ENCODE assay signal across 8 cellular contexts in genomic region chr4:123649644-123650356, GRCh38.
A peak's percentile ranks its signal among the peaks of the same experiment; 100 is the strongest.
DNase-seq lines count a peak whose midpoint lies in the region; ATAC-seq and TF ChIP-seq lines count a peak whose summit lies in the region.

No MANE protein-coding gene starts in this region.

- no peak overlapping the region for H4K91ac ChIP-seq in H9 (ENCODE audit: insufficient read length, low read depth, low read length)

- TF ChIP-seq CTCF in Caco-2 (IDR thresholded peaks at IDR 0.05; ENCODE audit: insufficient read depth in 1 of 2, low read depth in 1 of 2, low read length in 1 of 2, severe bottlenecking in 1 of 2, unreplicated experiment in 1 of 2) (no peak), H9 (conservative IDR thresholded peaks at IDR 0.05) (no peak), glutamatergic neuron (IDR thresholded peaks at IDR 0.05; ENCODE audit: partially characterized antibody, unreplicated experiment) (no peak)

- no peaks in the 10 kb centered on the region for H3K36me3 Mint-ChIP-seq in Caco-2 (ENCODE audit: insufficient read depth, unreplicated experiment)
- H3K36me3 Mint-ChIP-seq in H9 (ENCODE audit: insufficient read depth in 1 of 3, low read depth in 3 of 3): peaks cover 4 to 7% (median 7%) of the 10 kb centered on the region in 3 experiments; a peak in 6 of 7 replicates
- H3K36me3 Mint-ChIP-seq in glutamatergic neuron (ENCODE audit: unreplicated experiment): no peaks in the 10 kb centered on the region

- DNase-seq in Caco-2 (peak; percentile 70 to 78), H9 (peak; percentile 46), NCI-H1436 (lab: John Stamatoyannopoulos, UW) (peak; percentile 92), brain pericyte (ENCODE audit: low read depth, low spot score) (peak; percentile 48), lung microvascular endothelial cell (ENCODE audit: low read depth in 2 of 2) (peak; percentile 21 to 47), activated gamma-delta T cell (lab: John Stamatoyannopoulos, UW) (no peak), glutamatergic neuron (no peak)

- no peak overlapping the region for H2AFZ ChIP-seq in H9 (ENCODE audit: low read length)

- H4K8ac ChIP-seq in H9 (replicated peaks; ENCODE audit: insufficient read length, low read depth, low read length): no peak overlapping the region

- no CpG with 5 or more reads among the region's 11 CpGs for WGBS in H9 (ENCODE audit: extremely low coverage, insufficient read length, low lambda C conversion rate)

- no peak overlapping the region for H3T11ph ChIP-seq in H9 (ENCODE audit: low read length)

- H3K9me3 ChIP-seq in Caco-2: no peaks in the 10 kb centered on the region
- H3K9me3 ChIP-seq in H9 (ENCODE audit: control insufficient read depth, low read depth, low read length): no peaks in the 10 kb centered on the region

- no peak overlapping the region for H4K5ac ChIP-seq in H9 (ENCODE audit: insufficient read length, low read depth, low read length)

- H3K4ac ChIP-seq in H9 (ENCODE audit: low read depth, low read length): no peak overlapping the region; the same call in 1 of the 2 replicates

- no peak overlapping the region for H3K27ac ChIP-seq in H9 (ENCODE audit: insufficient read length, low read depth, low read length)

- H3K14ac ChIP-seq in H9 (ENCODE audit: insufficient read depth, low read length): peak overlapping the region; percentile 53; the same call in 1 of the 2 replicates

- H2BK12ac ChIP-seq in H9 (ENCODE audit: insufficient read length, low read depth, low read length): no peak overlapping the region

- H3K27me3 ChIP-seq in Caco-2 (replicated peaks; ENCODE audit: control insufficient read depth, insufficient read depth, low read length): no peaks in the 10 kb centered on the region
- H3K27me3 ChIP-seq in H9 (ENCODE audit: insufficient read depth, low read length): no peaks in the 10 kb centered on the region

- no peak overlapping the region for H3K56ac ChIP-seq in H9 (ENCODE audit: insufficient read length, low read depth, low read length)

- H2BK20ac ChIP-seq in H9 (ENCODE audit: low read depth, low read length, poor library complexity, severe bottlenecking): no peak overlapping the region

- CTCF ChIA-PET in Caco-2 (lab: Charles Lee): interaction anchor here (0.6 to 2.2 kb wide), 5 partner anchors 85 to 300 kb away, joined by 3 to 13 read pairs (median 4); no protein-coding TSS in a partner anchor

- BruUV-seq in Caco-2 (replicated peaks; lab: Mats Ljungman, UMichigan): no TSS peak

- H4K20me1 ChIP-seq in H9 (ENCODE audit: control insufficient read depth, insufficient read depth, insufficient read length): no peaks in the 10 kb centered on the region

- peaks cover 18% of the 10 kb centered on the region for H3K4me1 ChIP-seq in Caco-2
- H3K4me1 ChIP-seq in H9 (ENCODE audit: insufficient read depth, low read length): 0 out of 2 replicates have a peak, but pooled peaks cover 3% of the 10 kb centered on the region

- peak overlapping the region; percentile 18 for H3K4me3 ChIP-seq in Caco-2 (ENCODE audit: low read depth, low read length)

- H3K9ac ChIP-seq in H9 (ENCODE audit: extremely low read depth, insufficient read length, low read length): no peak overlapping the region

- no peaks in the 10 kb centered on the region for H3K27me3 Mint-ChIP-seq in Caco-2 (ENCODE audit: insufficient read depth, unreplicated experiment)
- no peaks in the 10 kb centered on the region for H3K27me3 Mint-ChIP-seq in H9 (ENCODE audit: low read depth)
- H3K27me3 Mint-ChIP-seq in glutamatergic neuron (ENCODE audit: unreplicated experiment): no peaks in the 10 kb centered on the region

- H3K27ac Mint-ChIP-seq in Caco-2 (ENCODE audit: unreplicated experiment): peak overlapping the region; percentile 96
- H3K27ac Mint-ChIP-seq in H9: peak overlapping the region; percentile 40 to 83 (median 72); a peak in 6 of 7 replicates
- no peak overlapping the region for H3K27ac Mint-ChIP-seq in glutamatergic neuron (ENCODE audit: unreplicated experiment)

- POLR2A ChIA-PET in Caco-2 (lab: Charles Lee): interaction anchor here (0.7 to 1.2 kb wide), 2 partner anchors 253 to 739 kb away, joined by 3 read pairs; partner anchors contain the start of gene SPRY1

- no peak overlapping the region for H3K18ac ChIP-seq in H9 (ENCODE audit: insufficient read length, low read depth, low read length)

- no peak overlapping the region for H3K23ac ChIP-seq in H9 (ENCODE audit: insufficient read length, low read depth, low read length)

- intact Hi-C loops in Caco-2 (cut with micrococcal nuclease; ENCODE audit: unreplicated experiment): loop anchor here (1.0 to 2.0 kb wide), 5 partner anchors 31 to 300 kb away; no protein-coding TSS in a partner anchor

- no peaks in the 10 kb centered on the region for H3K79me2 ChIP-seq in H9 (ENCODE audit: insufficient read depth, low read length)

- ATAC-seq in GM19351 (IDR thresholded peaks at IDR 0.05; ENCODE audit: unreplicated experiment): no peak

- no peaks in the 10 kb centered on the region for H3K36me3 ChIP-seq in Caco-2 (ENCODE audit: control insufficient read depth, insufficient read depth, low read length)

- no peaks in the 10 kb centered on the region for H3K23me2 ChIP-seq in H9 (ENCODE audit: insufficient read length, low read depth, low read length, poor library complexity, severe bottlenecking)

- H3K9me3 Mint-ChIP-seq in Caco-2 (ENCODE audit: unreplicated experiment) (peaks cover 6% of the 10 kb centered on the region), H9 (peaks cover 4 to 6% of the 10 kb centered on the region in 2 experiments; a peak in 4 of 5 replicates), glutamatergic neuron (ENCODE audit: unreplicated experiment) (no peaks in the 10 kb centered on the region)

- no peak overlapping the region for H2BK15ac ChIP-seq in H9 (ENCODE audit: low read depth, low read length)

- H3K79me1 ChIP-seq in H9 (ENCODE audit: insufficient read depth, low read depth, low read length, poor library complexity, severe bottlenecking): no peaks in the 10 kb centered on the region

- no peak overlapping the region for H2BK5ac ChIP-seq in H9 (ENCODE audit: insufficient read length, low read length)

- H3K4me2 ChIP-seq in H9 (ENCODE audit: insufficient read depth, insufficient read length, low read length): no peak overlapping the region

- H2AK5ac ChIP-seq in H9 (ENCODE audit: insufficient read length, low read length): no peak overlapping the region

- H2BK120ac ChIP-seq in H9 (ENCODE audit: low read depth, low read length, poor library complexity, severe bottlenecking): no peak overlapping the region

- H3K4me3 Mint-ChIP-seq in Caco-2 (ENCODE audit: unreplicated experiment) (peak overlapping the region; percentile 69), H9 (no peak overlapping the region), glutamatergic neuron (ENCODE audit: unreplicated experiment) (no peak overlapping the region)

- H3K4me1 Mint-ChIP-seq in Caco-2 (ENCODE audit: low read depth, unreplicated experiment) (peaks cover 7% of the 10 kb centered on the region), H9 (peaks cover 15 to 18% of the 10 kb centered on the region in 2 experiments), glutamatergic neuron (ENCODE audit: low read depth, unreplicated experiment) (no peaks in the 10 kb centered on the region)

Comparison
In these comparisons a context has a peak if more than half of its experiments do, and no peak if none do; other contexts are left out.
1. DNase-seq: peak in Caco-2 (2 of 2), H9 (single experiment), NCI-H1436 (single experiment), brain pericyte (single experiment) and lung microvascular endothelial cell (2 of 2); none in activated gamma-delta T cell (single experiment) and glutamatergic neuron (single experiment).